ENCODE assay signal across 11 cellular contexts in the genomic region with DNA sequence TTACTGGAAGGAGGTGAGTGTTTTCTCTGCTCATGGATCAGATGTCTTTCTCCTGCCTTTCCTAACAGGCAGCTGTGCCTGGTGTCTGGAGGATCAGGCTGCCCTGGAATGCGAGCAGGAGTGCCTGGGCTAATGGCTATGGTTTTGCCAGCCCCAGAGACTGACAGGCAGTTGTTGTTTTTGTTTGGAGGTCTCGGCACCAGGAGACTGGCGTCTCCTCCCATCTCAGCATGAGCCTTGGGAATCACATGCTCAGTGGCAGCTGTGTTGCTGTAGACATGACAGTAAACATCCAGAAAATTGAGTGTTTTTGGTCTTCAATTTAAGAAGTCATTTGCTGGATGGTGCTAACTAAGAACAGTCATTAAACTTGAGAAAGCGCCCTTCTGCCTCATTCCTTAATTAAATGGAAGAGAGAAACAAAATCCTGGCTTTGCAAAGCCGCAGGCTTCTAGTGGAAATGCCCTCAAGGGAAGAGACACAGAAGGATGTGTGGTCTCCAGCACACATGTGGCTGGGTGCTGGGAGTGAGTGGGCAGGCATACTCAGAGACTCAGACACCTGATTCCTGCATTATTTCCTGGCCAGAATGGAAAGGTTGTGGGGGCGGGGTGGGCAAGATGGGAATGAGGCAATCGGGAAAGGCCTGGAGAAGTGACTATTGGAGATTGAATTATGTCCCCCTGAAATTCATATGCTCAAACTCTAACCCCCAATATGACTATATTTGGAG.
A peak's percentile ranks its signal among the peaks of the same experiment; 100 is the strongest.
DNase-seq lines count a peak whose midpoint lies in the region; ATAC-seq lines count a peak whose summit lies in the region.
"Had no signal": no experiment of that assay in that cellular context is flagged by ENCODE, and none has a peak within 500 bp of the region (broad histone marks: within the 10 kb centered on the region; RNA-seq: fewer than 3 reads in every experiment).

No MANE protein-coding gene starts in this region.

- peaks cover 6% of the 10 kb centered on the region for H3K4me1 Mint-ChIP-seq in activated T-cell treated with anti-CD3 and anti-CD28 coated beads, Interleukin-2, amount 50 U/mL, for 72 hours (ENCODE audit: low read depth)

- peak; percentile 67 for DNase-seq in NCI-H82 (lab: John Stamatoyannopoulos, UW)
- no peak for DNase-seq in NCI-H82 treated with DMSO at 0.1 percent for 48 hours (lab: John Stamatoyannopoulos, UW; ENCODE audit: unreplicated experiment)
- DNase-seq in amniotic epithelial cell (ENCODE audit: low read depth), result peak; percentile 60
- DNase-seq in iris pigment epithelial cell (ENCODE audit: low read depth), result peak; percentile 52
- peak; percentile 18 for DNase-seq in superior temporal gyrus (ENCODE audit: extremely low spot score)
- no peak for DNase-seq in NOMO-1 (lab: John Stamatoyannopoulos, UW; ENCODE audit: unreplicated experiment in 2 of 2)
- no peak for DNase-seq in activated T-cell treated with anti-CD3 and anti-CD28 coated beads, Interleukin-2, amount 50 U/mL, for 72 hours
- DNase-seq: activated CD4-positive, alpha-beta T cell treated with anti-CD3 and anti-CD28 coated beads, Interleukin-2, amount 50 U/mL, for 1 hour; Kasumi-1 had no signal

- no peaks in the 10 kb centered on the region for H3K36me3 Mint-ChIP-seq in activated T-cell treated with anti-CD3 and anti-CD28 coated beads, Interleukin-2, amount 50 U/mL, for 72 hours (ENCODE audit: insufficient read depth in 2 of 2)

- ATAC-seq in HG03460 (IDR thresholded peaks at IDR 0.05; ENCODE audit: unreplicated experiment), result no peak
- no peak for ATAC-seq in activated T-cell treated with anti-CD3 and anti-CD28 coated beads, Interleukin-2, amount 50 U/mL, for 72 hours (replicated peaks in 1 of 2)

- no peak overlapping the region for H3K4me3 Mint-ChIP-seq in activated T-cell treated with anti-CD3 and anti-CD28 coated beads, Interleukin-2, amount 50 U/mL, for 72 hours
- H3K4me3 Mint-ChIP-seq: neural crest cell had no signal

- no peak overlapping the region for H3K27ac Mint-ChIP-seq in activated T-cell treated with anti-CD3 and anti-CD28 coated beads, Interleukin-2, amount 50 U/mL, for 72 hours

- H3K9me3 Mint-ChIP-seq in activated T-cell treated with anti-CD3 and anti-CD28 coated beads, Interleukin-2, amount 50 U/mL, for 72 hours, result no peaks in the 10 kb centered on the region
- H3K9me3 Mint-ChIP-seq: neural crest cell had no signal

- no peaks in the 10 kb centered on the region for H3K27me3 Mint-ChIP-seq in activated T-cell treated with anti-CD3 and anti-CD28 coated beads, Interleukin-2, amount 50 U/mL, for 72 hours (ENCODE audit: low read depth)

Comparison
In these comparisons a context has a peak if more than half of its experiments do, and no peak if none do; other contexts are left out.
1. DNase-seq: peak in NCI-H82 (single experiment), amniotic epithelial cell (single experiment), iris pigment epithelial cell (single experiment) and superior temporal gyrus (single experiment); none in NCI-H82 treated with DMSO at 0.1 percent for 48 hours (single experiment), NOMO-1 (0 of 2) and activated T-cell treated with anti-CD3 and anti-CD28 coated beads, Interleukin-2, amount 50 U/mL, for 72 hours (0 of 2).